ENCODE assay signal across 32 cellular contexts in genomic region chr10:66639351-66639750, GRCh38.
DNase-seq lines count a peak whose midpoint lies in the region; ATAC-seq and TF ChIP-seq lines count a peak whose summit lies in the region.
"Had no signal": no experiment of that assay in that cellular context is flagged by ENCODE, and none has a peak within 500 bp of the region (broad histone marks: within the 10 kb centered on the region; RNA-seq: fewer than 3 reads in every experiment).

No MANE protein-coding gene starts in this region.

- H3K9me3 ChIP-seq in IMR-90 (ENCODE audit: control insufficient read depth, insufficient read depth, low read length) (no peaks in the 10 kb centered on the region), Karpas-422 (ENCODE audit: low read length) (no peaks in the 10 kb centered on the region)
- H3K9me3 ChIP-seq: colonic mucosa, psoas muscle had no signal

- H3K4me3 ChIP-seq in BJ (ENCODE audit: low read depth, low read length): no peak overlapping the region
- no peak overlapping the region for H3K4me3 ChIP-seq in IMR-90 (ENCODE audit: insufficient read depth, low read depth, low read length)
- H3K4me3 ChIP-seq in choroid plexus epithelial cell (ENCODE audit: low read depth, low read length): no peak overlapping the region
- no peak overlapping the region for H3K4me3 ChIP-seq in Karpas-422 (ENCODE audit: low read length)
- H3K4me3 ChIP-seq: colonic mucosa, K562, psoas muscle had no signal

- POLR2A ChIA-PET in BJ (lab: Charles Lee): no interaction called here
- POLR2A ChIA-PET in IMR-90 (lab: Charles Lee; ENCODE audit: unreplicated experiment): no interaction called here

- H3K79me2 ChIP-seq in Karpas-422 (ENCODE audit: low read length): no peaks in the 10 kb centered on the region

- ATAC-seq in IMR-90 (ENCODE audit: low read depth): peak; percentile 89
- ATAC-seq in GM18870 (IDR thresholded peaks at IDR 0.05; ENCODE audit: unreplicated experiment): no peak
- ATAC-seq: K562; naive thymus-derived CD4-positive, alpha-beta T cell; Panc1; psoas muscle; sciatic nerve had no signal

- no peak overlapping the region for H3K56ac ChIP-seq in IMR-90 (ENCODE audit: extremely low read depth, insufficient read depth, low read length)

- H3K4me1 ChIP-seq in IMR-90 (ENCODE audit: control insufficient read depth, insufficient read depth, low read length): no peaks in the 10 kb centered on the region
- H3K4me1 ChIP-seq in Karpas-422 (ENCODE audit: low read length): no peaks in the 10 kb centered on the region
- H3K4me1 ChIP-seq: colonic mucosa, psoas muscle had no signal

- H2BK120ac ChIP-seq in IMR-90 (ENCODE audit: low read depth, low read length): no peak overlapping the region

- TF ChIP-seq CTCF in BJ (IDR thresholded peaks at IDR 0.05; ENCODE audit: insufficient read depth, low read depth, low read length): no peak
- no peak for TF ChIP-seq CTCF in IMR-90 (conservative IDR thresholded peaks at IDR 0.05; ENCODE audit: low read depth, low read length)
- TF ChIP-seq CTCF in choroid plexus epithelial cell (conservative IDR thresholded peaks at IDR 0.05; ENCODE audit: low read depth, low read length): no peak

- no peaks in the 10 kb centered on the region for H3K9me2 ChIP-seq in Karpas-422 (replicated peaks; ENCODE audit: insufficient read depth, low read length)

- H2BK20ac ChIP-seq in IMR-90 (ENCODE audit: low read depth, low read length): no peak overlapping the region

- H3K4ac ChIP-seq in IMR-90 (ENCODE audit: low read depth, low read length): no peak overlapping the region

- no peaks in the 10 kb centered on the region for H3K79me1 ChIP-seq in IMR-90 (ENCODE audit: low read depth in 1 of 2, low read length in 2 of 2)

- no peak overlapping the region for H2BK15ac ChIP-seq in IMR-90 (ENCODE audit: low read depth, low read length)

- no peak overlapping the region for H2BK5ac ChIP-seq in IMR-90 (ENCODE audit: low read depth, low read length, poor library complexity, severe bottlenecking)

- H3K36me3 ChIP-seq in BJ (ENCODE audit: control insufficient read depth, insufficient read depth, low read length) (no peaks in the 10 kb centered on the region), IMR-90 (ENCODE audit: control insufficient read depth, insufficient read depth, low read length) (no peaks in the 10 kb centered on the region), Karpas-422 (ENCODE audit: insufficient read depth, low read length) (no peaks in the 10 kb centered on the region)
- H3K36me3 ChIP-seq: colonic mucosa had no signal

- H4K91ac ChIP-seq in IMR-90 (ENCODE audit: insufficient read depth, low read depth, low read length): no peak overlapping the region

- H3K27ac ChIP-seq in IMR-90 (ENCODE audit: insufficient read depth, low read length) (no peak overlapping the region), substantia nigra (ENCODE audit: low read depth, low read length, poor library complexity, severe bottlenecking) (no peak overlapping the region), Karpas-422 (ENCODE audit: low read length) (no peak overlapping the region)
- H3K27ac ChIP-seq: colonic mucosa, psoas muscle had no signal

- H3K18ac ChIP-seq in IMR-90 (ENCODE audit: low read depth, low read length): no peak overlapping the region

- no peak for TF ChIP-seq POLR2A in IMR-90 (IDR thresholded peaks at IDR 0.05; ENCODE audit: low read depth, low read length)

- no peak overlapping the region for H4K5ac ChIP-seq in IMR-90 (ENCODE audit: low read depth, low read length)

- H4K20me1 ChIP-seq in IMR-90 (ENCODE audit: insufficient read depth, low read length) (no peaks in the 10 kb centered on the region), Karpas-422 (ENCODE audit: insufficient read depth, low read depth, low read length) (no peaks in the 10 kb centered on the region)

- in situ Hi-C loops in IMR-90 (cut with MboI; ENCODE audit: low sequenced_read_pairs): no loop called here

- intact Hi-C loops in IMR-90 (cut with micrococcal nuclease): no loop called here

- H2AFZ ChIP-seq in IMR-90 (replicated peaks; ENCODE audit: low read length, poor library complexity): no peak overlapping the region
- no peak overlapping the region for H2AFZ ChIP-seq in Karpas-422 (ENCODE audit: low read length)

- dilution Hi-C loops in IMR-90 (cut with HindIII; ENCODE audit: low sequenced_read_pairs, unreplicated experiment): no loop called here

- TF ChIP-seq RAD21 in IMR-90 (IDR thresholded peaks at IDR 0.05; ENCODE audit: low read length): no peak

- H3K4me2 ChIP-seq in IMR-90 (ENCODE audit: low read depth, low read length) (no peak overlapping the region), Karpas-422 (ENCODE audit: low read depth, low read length, poor library complexity, severe bottlenecking) (no peak overlapping the region)

- no peak overlapping the region for H2AK5ac ChIP-seq in IMR-90 (ENCODE audit: low read depth, low read length)

- H3K27me3 ChIP-seq in BJ (ENCODE audit: control insufficient read depth, insufficient read depth, low read length): no peaks in the 10 kb centered on the region
- H3K27me3 ChIP-seq in IMR-90 (ENCODE audit: control insufficient read depth, insufficient read depth, low read length): no peaks in the 10 kb centered on the region
- no peaks in the 10 kb centered on the region for H3K27me3 ChIP-seq in Karpas-422 (ENCODE audit: low read length)
- H3K27me3 ChIP-seq: colonic mucosa had no signal

- H2AK9ac ChIP-seq in IMR-90 (replicated peaks; ENCODE audit: low read depth, low read length, poor library complexity): no peak overlapping the region

- no peak overlapping the region for H3K23ac ChIP-seq in IMR-90 (ENCODE audit: low read depth, low read length)

- H4K8ac ChIP-seq in IMR-90 (ENCODE audit: low read depth in 2 of 2, low read length in 2 of 2): no peak overlapping the region

- H3K9me1 ChIP-seq in IMR-90 (ENCODE audit: insufficient read depth, low read length): no peaks in the 10 kb centered on the region

- CTCF ChIA-PET in BJ (lab: Yijun Ruan, JAX): no interaction called here
- CTCF ChIA-PET in IMR-90 (lab: Yijun Ruan, JAX): no interaction called here

- no CpG with 5 or more reads among the region's 2 CpGs for WGBS in IMR-90 (ENCODE audit: extremely low coverage in 2 of 2, insufficient read length in 1 of 2), 2 experiments

- no peak overlapping the region for H3K14ac ChIP-seq in IMR-90 (replicated peaks; ENCODE audit: low read depth, low read length)

- H3K9ac ChIP-seq in IMR-90 (ENCODE audit: low read depth, low read length) (no peak overlapping the region), Karpas-422 (ENCODE audit: low read length) (no peak overlapping the region)

- no TSS peak for BruUV-seq in IMR-90 (replicated peaks; lab: Mats Ljungman, UMichigan)

- DNase-seq in BJ (ENCODE audit: low read depth) (peak; percentile 40), IMR-90 (peak; percentile 67), choroid plexus epithelial cell (ENCODE audit: low read depth) (peak; percentile 41), myocyte (ENCODE audit: low read depth) (peak; percentile 12), substantia nigra (lab: John Stamatoyannopoulos, UW) (no peak), Karpas-422 (no peak), cerebellar cortex (ENCODE audit: low spot score) (no peak)
- DNase-seq: ACHN; activated CD4-positive, alpha-beta memory T cell treated with anti-CD3 and anti-CD28 coated beads, Interleukin-2, amount 10 ng/mL, durations not matched to agents 7 days and 5 days; activated CD8-positive, alpha-beta memory T cell treated with anti-CD3 and anti-CD28 coated beads, Interleukin-2, amount 50 U/mL, for 48 hours; activated naive CD4-positive, alpha-beta T cell treated with anti-CD3 and anti-CD28 coated beads, Interleukin-2, amount 10 ng/mL, durations not matched to agents 7 days and 5 days; amniotic stem cell; C1 segment of cervical spinal cord; colonic mucosa; DMS153; effector CD8-positive, alpha-beta T cell; head of caudate nucleus; kidney; MM.1S; naive thymus-derived CD4-positive, alpha-beta T cell; NCI-H2029; NCI-H2227 treated with DMSO at 0.1 percent for 48 hours; NCI-H69; occipital lobe; psoas muscle; SHP77 treated with DMSO at 0.1 percent for 48 hours; stimulated activated CD4-positive, alpha-beta T cell treated with anti-CD3 and anti-CD28 coated beads, Interleukin-4, amount 100 ng/mL, for 24 hours; trophoblast cell had no signal

TF ChIP-seq in IMR-90, 13 proteins besides CTCF, POLR2A, EP300 and RAD21:
- TF ChIP-seq NFE2L2 (IDR thresholded peaks at IDR 0.05; ENCODE audit: low read depth, low read length) (no peak), CHD1 (IDR thresholded peaks at IDR 0.05; ENCODE audit: low read depth, low read length) (no peak), RCOR1 (IDR thresholded peaks at IDR 0.05; ENCODE audit: insufficient replicate concordance, low read length) (no peak), BHLHE40 (IDR thresholded peaks at IDR 0.05; ENCODE audit: low read depth, low read length) (no peak)

Comparison
In these comparisons a context has a peak if more than half of its experiments do, and no peak if none do; other contexts are left out.
1. DNase-seq: peak in BJ (single experiment), IMR-90 (single experiment), choroid plexus epithelial cell (single experiment) and myocyte (single experiment); none in substantia nigra (0 of 49), Karpas-422 (single experiment) and cerebellar cortex (single experiment).